1 cellular context compared by ENCODE assay signal in genomic region chr20:7714549-7714948, GRCh38.
TF ChIP-seq lines count a peak whose summit lies in the region.

No MANE protein-coding gene starts in this region.

TF ChIP-seq in A549, 52 proteins besides CTCF, POLR2A, EP300 and RAD21 (continued from another document):
- TF ChIP-seq HMGXB4 (CRISPR knock-in tag; IDR thresholded peaks at IDR 0.05; ENCODE audit: borderline replicate concordance) (no peak), HOXA7 (CRISPR knock-in tag; IDR thresholded peaks at IDR 0.05) (no peak), ZC3H11A (IDR thresholded peaks at IDR 0.05) (no peak), USF2 (IDR thresholded peaks at IDR 0.05) (no peak), MAX (IDR thresholded peaks at IDR 0.05) (no peak), MYC (IDR thresholded peaks at IDR 0.05; ENCODE audit: borderline replicate concordance, low read length) (no peak), ZSCAN20 (CRISPR knock-in tag; IDR thresholded peaks at IDR 0.05) (no peak), NFE2L2 (conservative IDR thresholded peaks at IDR 0.05; ENCODE audit: low read length) (no peak), RARB (CRISPR knock-in tag; IDR thresholded peaks at IDR 0.05) (no peak), POLR2AphosphoS2 (conservative IDR thresholded peaks at IDR 0.05; ENCODE audit: low read length) (no peak), RFX5 (IDR thresholded peaks at IDR 0.05) (no peak), FOSB (CRISPR knock-in tag; IDR thresholded peaks at IDR 0.05) (no peak), NR3C1 (IDR thresholded peaks at IDR 0.05) (no peak), ESRRA (IDR thresholded peaks at IDR 0.05; ENCODE audit: borderline replicate concordance, low read length) (no peak)
